ENCODE assay signal across 11 cellular contexts in genomic region chr2:220885593-220885992, GRCh38.
"Had no signal": no experiment of that assay in that cellular context is flagged by ENCODE, and none has a peak within 500 bp of the region (broad histone marks: within the 10 kb centered on the region; RNA-seq: fewer than 3 reads in every experiment).

No MANE protein-coding gene starts in this region.

- H2AFZ ChIP-seq: GM23248, GM23338 had no signal

- H3K9me3 ChIP-seq: HAP-1 had no signal

- H3K27ac ChIP-seq: GM23248 had no signal

- H3K4me3 Mint-ChIP-seq: GM23338, H9, HFFc6 had no signal

- H3K9ac ChIP-seq: GM23248 had no signal

- DNase-seq: GM23248, GOT3, H7, H9, HCEC 1CT, HFFc6 had no signal

- H3K27ac Mint-ChIP-seq: GM23338, HFFc6 had no signal

- H3K36me3 ChIP-seq: HAP-1 had no signal

- H3K4me3 ChIP-seq: GM23248, GM23338, HAP-1 had no signal

- FAIRE-seq: H1, H54 had no signal

- H3K9me3 Mint-ChIP-seq: GM23338, H9, HFFc6 had no signal

- ATAC-seq: GM23338, HCT116 had no signal

- H3K4me2 ChIP-seq: GM23338 had no signal
